ENCODE assay signal across 8 cellular contexts in genomic region chr9:126781717-126782388, GRCh38. TPM values are rescaled to one million over a fixed set of nuclear protein-coding genes. Genes with fewer than 3 reads are reported as not detected.
A peak's percentile ranks its signal among the peaks of the same experiment; 100 is the strongest.
DNase-seq lines count a peak whose midpoint lies in the region; ATAC-seq lines count a peak whose summit lies in the region.

No MANE protein-coding gene starts in this region.

- POLR2A ChIA-PET in activated CD8-positive, alpha-beta T cell treated with anti-CD3 and anti-CD28 coated beads, Interleukin-2, amount 10 ng/mL, durations not matched to agents 7 days and 5 days (lab: Charles Lee): interaction anchor here (1.3 to 1.7 kb wide), 2 partner anchors 11 to 76 kb away, joined by 4 to 8 read pairs; no protein-coding TSS in a partner anchor

- no peaks in the 10 kb centered on the region for H3K36me3 Mint-ChIP-seq in activated CD8-positive, alpha-beta T cell treated with anti-CD3 and anti-CD28 coated beads, Interleukin-2, amount 10 ng/mL, durations not matched to agents 7 days and 5 days (ENCODE audit: low read depth)

- no peak overlapping the region for H3K27ac Mint-ChIP-seq in activated CD8-positive, alpha-beta T cell treated with anti-CD3 and anti-CD28 coated beads, Interleukin-2, amount 10 ng/mL, durations not matched to agents 7 days and 5 days

- no peaks in the 10 kb centered on the region for H3K9me3 Mint-ChIP-seq in activated CD8-positive, alpha-beta T cell treated with anti-CD3 and anti-CD28 coated beads, Interleukin-2, amount 10 ng/mL, durations not matched to agents 7 days and 5 days (ENCODE audit: insufficient read depth)

- CTCF ChIA-PET in activated CD8-positive, alpha-beta T cell treated with anti-CD3 and anti-CD28 coated beads, Interleukin-2, amount 10 ng/mL, durations not matched to agents 7 days and 5 days (lab: Charles Lee): interaction anchor here (0.6 to 22.1 kb wide), 33 partner anchors 8 to 270 kb away, joined by 3 to 704 read pairs (median 4); partner anchors contain the start of genes RALGPS1 and ZBTB43

- peak; percentile 12 to 81 (median 56) for DNase-seq in C1 segment of cervical spinal cord (lab: John Stamatoyannopoulos, UW)
- peak; percentile 28 for DNase-seq in NCI-H82 treated with DMSO at 0.1 percent for 48 hours (lab: John Stamatoyannopoulos, UW; ENCODE audit: unreplicated experiment)
- DNase-seq in activated CD8-positive, alpha-beta T cell treated with anti-CD3 and anti-CD28 coated beads, Interleukin-2, amount 10 ng/mL, durations not matched to agents 7 days and 5 days: peak; percentile 86
- peak; percentile 82 for DNase-seq in effector CD8-positive, alpha-beta T cell (lab: John Stamatoyannopoulos, UW)
- DNase-seq in mesenteric fat pad (ENCODE audit: low spot score): peak; percentile 91
- peak; percentile 50 to 60 for DNase-seq in stimulated activated CD8-positive, alpha-beta memory T cell treated with anti-CD3 and anti-CD28 coated beads, Interleukin-15, amount 100 ng/mL, for 48 hours (ENCODE audit: low read depth in 2 of 2)

- H3K4me3 Mint-ChIP-seq in activated CD8-positive, alpha-beta T cell treated with anti-CD3 and anti-CD28 coated beads, Interleukin-2, amount 10 ng/mL, durations not matched to agents 7 days and 5 days: no peak overlapping the region

- H3K4me1 Mint-ChIP-seq in activated CD8-positive, alpha-beta T cell treated with anti-CD3 and anti-CD28 coated beads, Interleukin-2, amount 10 ng/mL, durations not matched to agents 7 days and 5 days (ENCODE audit: low read depth): peaks cover 4% of the 10 kb centered on the region

- peaks cover 9% of the 10 kb centered on the region for H3K27me3 Mint-ChIP-seq in activated CD8-positive, alpha-beta T cell treated with anti-CD3 and anti-CD28 coated beads, Interleukin-2, amount 10 ng/mL, durations not matched to agents 7 days and 5 days (ENCODE audit: low read depth)

- ATAC-seq in HG03175 (IDR thresholded peaks at IDR 0.05; ENCODE audit: unreplicated experiment) (peak; percentile 61), GM21367 (IDR thresholded peaks at IDR 0.05; ENCODE audit: unreplicated experiment) (no peak)
- ATAC-seq in activated CD8-positive, alpha-beta T cell treated with anti-CD3 and anti-CD28 coated beads, Interleukin-2, amount 10 ng/mL, durations not matched to agents 7 days and 5 days: peak; percentile 89

RNA-seq across cellular contexts. Expression of gene ZBTB43, which starts 23.0 kb away (rescaled TPM):
- 10 to 100 TPM; 13.6 to 19.1 TPM for total RNA-seq in activated CD8-positive, alpha-beta T cell treated with anti-CD3 and anti-CD28 coated beads, Interleukin-2, amount 10 ng/mL, durations not matched to agents 7 days and 5 days
- total RNA-seq in mesenteric fat pad: 20.9 TPM

Comparison
In these comparisons a context has a peak if more than half of its experiments do, and no peak if none do; other contexts are left out.
1. DNase-seq: peak in every context shown above with its lines; median percentile 91 in mesenteric fat pad; 86 in activated CD8-positive, alpha-beta T cell treated with anti-CD3 and anti-CD28 coated beads, Interleukin-2, amount 10 ng/mL, durations not matched to agents 7 days and 5 days; 82 in effector CD8-positive, alpha-beta T cell; 56 in C1 segment of cervical spinal cord; 55 in stimulated activated CD8-positive, alpha-beta memory T cell treated with anti-CD3 and anti-CD28 coated beads, Interleukin-15, amount 100 ng/mL, for 48 hours; 28 in NCI-H82 treated with DMSO at 0.1 percent for 48 hours.